Comparison of ENCODE assay signal across 9 cellular contexts in the genomic region with DNA sequence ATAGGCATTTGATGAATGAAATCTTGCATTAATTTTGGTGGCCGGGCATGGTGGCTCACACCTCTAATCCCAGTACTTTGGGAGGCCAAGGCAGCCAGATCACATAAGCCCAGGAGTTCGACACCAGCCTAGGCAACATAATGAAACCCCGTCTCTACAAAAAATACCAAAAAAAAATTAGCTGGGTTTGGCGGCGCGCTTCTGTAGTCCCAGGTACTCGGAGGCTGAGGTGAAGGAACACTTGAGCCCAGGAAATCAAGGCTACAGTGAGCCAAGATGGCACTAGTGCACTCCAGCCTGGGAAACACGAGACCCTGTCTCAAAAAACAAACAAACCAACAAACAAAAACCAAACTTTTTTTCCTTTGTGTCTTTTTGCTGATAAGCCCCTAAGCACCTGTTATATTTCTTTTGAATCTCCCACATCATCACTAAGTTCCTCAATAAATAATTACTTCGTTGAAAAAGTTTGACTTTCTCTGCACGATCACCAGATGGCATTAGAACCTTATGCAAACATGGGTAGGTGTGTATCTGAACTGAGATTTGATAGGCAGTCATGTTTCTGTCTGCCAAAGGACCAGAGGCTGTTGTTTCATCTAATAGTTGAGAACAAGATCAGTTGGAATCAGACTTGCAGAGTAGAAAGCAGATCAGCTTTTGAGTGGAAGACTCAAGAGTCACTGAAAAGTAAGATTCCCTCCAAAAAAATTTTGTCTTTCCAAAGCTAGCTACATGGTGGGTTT. TPM values are rescaled to one million over a fixed set of nuclear protein-coding genes. Genes with fewer than 3 reads are reported as not detected.
DNase-seq lines count a peak whose midpoint lies in the region; ATAC-seq and TF ChIP-seq lines count a peak whose summit lies in the region.
"Had no signal": no experiment of that assay in that cellular context is flagged by ENCODE, and none has a peak within 500 bp of the region (broad histone marks: within the 10 kb centered on the region; RNA-seq: fewer than 3 reads in every experiment).

No MANE protein-coding gene starts in this region.

- POLR2A ChIA-PET in CD8-positive, alpha-beta T cell (lab: Charles Lee) = interaction anchor here (1.2 to 1.9 kb wide), 3 partner anchors 9 to 53 kb away, joined by 3 to 6 read pairs (median 5); partner anchors contain the start of gene PAIP2
- POLR2A ChIA-PET in T-cell (lab: Charles Lee) = interaction anchor here in 1 of 2 donors (0.6 to 1.3 kb wide), 2 partner anchors 64 to 734 kb away, joined by 3 to 4 read pairs; no protein-coding TSS in a partner anchor

- CTCF ChIA-PET in CD8-positive, alpha-beta T cell (lab: Charles Lee) = interaction anchor here (0.7 to 1.8 kb wide), 6 partner anchors 11 to 135 kb away, joined by 3 to 7 read pairs (median 3); no protein-coding TSS in a partner anchor
- CTCF ChIA-PET in T-cell (lab: Charles Lee) = interaction anchor here (0.6 to 1.3 kb wide), 3 partner anchors 10 to 81 kb away, joined by 3 read pairs; no protein-coding TSS in a partner anchor

- H3K36me3 ChIP-seq in CD8-positive, alpha-beta T cell (ENCODE audit: insufficient read depth, low read length) = peaks cover 7% of the 10 kb centered on the region
- no peaks in the 10 kb centered on the region for H3K36me3 ChIP-seq in hepatocyte (replicated peaks; ENCODE audit: insufficient read depth, low read depth)

- H3K9me3 ChIP-seq in CD8-positive, alpha-beta T cell (ENCODE audit: low read length) = no peaks in the 10 kb centered on the region
- H3K9me3 ChIP-seq in hepatocyte (ENCODE audit: low read depth) = no peaks in the 10 kb centered on the region

- no peaks in the 10 kb centered on the region for H3K27me3 Mint-ChIP-seq in CD8-positive, alpha-beta T cell (ENCODE audit: low read depth)
- H3K27me3 Mint-ChIP-seq in T-cell = no peaks in the 10 kb centered on the region
- H3K27me3 Mint-ChIP-seq in progenitor cell of endocrine pancreas = peaks cover 5% of the 10 kb centered on the region

- H3K27me3 ChIP-seq in CD8-positive, alpha-beta T cell (ENCODE audit: insufficient read depth, low read length) = no peaks in the 10 kb centered on the region
- no peaks in the 10 kb centered on the region for H3K27me3 ChIP-seq in hepatocyte

- peak; percentile 20 for TF ChIP-seq POLR2A in GM18951 (IDR thresholded peaks at IDR 0.05; ENCODE audit: extremely low read depth, insufficient read depth, insufficient read length)

- in situ Hi-C loops in GM18951 (cut with MboI; ENCODE audit: low sequenced_read_pairs, unreplicated experiment) (no loop called here), KBM-7 (cut with MboI; ENCODE audit: low pct_unique_long_range_greater_than_20kb, low sequenced_read_pairs) (no loop called here)

- 75% methylated on average over 10 of the region's 10 CpGs for WGBS in hepatocyte (ENCODE audit: low lambda C conversion rate, missing lambda C conversion rate)

- H3K4me2 ChIP-seq in hepatocyte = no peak overlapping the region

- no peak for DNase-seq in CD8-positive, alpha-beta T cell
- DNase-seq in T-cell (no peak), hepatocyte (ENCODE audit: low spot score) (no peak), progenitor cell of endocrine pancreas (ENCODE audit: low spot score, unreplicated experiment) (no peak), cerebellum (ENCODE audit: low spot score) (no peak), KBM-7 (no peak)
- DNase-seq: immature natural killer cell had no signal

- H3K4me1 Mint-ChIP-seq in CD8-positive, alpha-beta T cell (ENCODE audit: low read depth) = peaks cover 2% of the 10 kb centered on the region
- peaks cover 0 to 6% (median 2%) of the 10 kb centered on the region in 3 donors for H3K4me1 Mint-ChIP-seq in T-cell
- H3K4me1 Mint-ChIP-seq in progenitor cell of endocrine pancreas (ENCODE audit: low read depth) = peaks cover 3% of the 10 kb centered on the region

- no peaks in the 10 kb centered on the region for H3K9me3 Mint-ChIP-seq in CD8-positive, alpha-beta T cell
- no peaks in the 10 kb centered on the region for H3K9me3 Mint-ChIP-seq in T-cell
- no peaks in the 10 kb centered on the region for H3K9me3 Mint-ChIP-seq in progenitor cell of endocrine pancreas (ENCODE audit: low read depth)
- H3K9me3 Mint-ChIP-seq: immature natural killer cell had no signal

- no peaks in the 10 kb centered on the region for H4K20me1 ChIP-seq in hepatocyte (ENCODE audit: insufficient read depth, poor library complexity, severe bottlenecking)

- H3K4me3 Mint-ChIP-seq in CD8-positive, alpha-beta T cell = no peak overlapping the region
- H3K4me3 Mint-ChIP-seq in T-cell (no peak overlapping the region), progenitor cell of endocrine pancreas (ENCODE audit: low read depth) (no peak overlapping the region)
- H3K4me3 Mint-ChIP-seq: immature natural killer cell had no signal

- no peaks in the 10 kb centered on the region for H3K79me2 ChIP-seq in hepatocyte

- H3K27ac ChIP-seq in CD8-positive, alpha-beta T cell (ENCODE audit: low read depth, low read length) = no peak overlapping the region
- no peak overlapping the region for H3K27ac ChIP-seq in hepatocyte

- H2AFZ ChIP-seq in hepatocyte = no peak overlapping the region

- TF ChIP-seq CTCF in CD8-positive, alpha-beta T cell (IDR thresholded peaks at IDR 0.05) = no peak
- TF ChIP-seq CTCF in hepatocyte (IDR thresholded peaks at IDR 0.05; ENCODE audit: poor library complexity) (peak; percentile 26), progenitor cell of endocrine pancreas (IDR thresholded peaks at IDR 0.05; ENCODE audit: unreplicated experiment) (no peak)

- H3K4me3 ChIP-seq in CD8-positive, alpha-beta T cell (ENCODE audit: low read depth, low read length) = no peak overlapping the region
- H3K4me3 ChIP-seq in hepatocyte = no peak overlapping the region

- no peaks in the 10 kb centered on the region for H3K9me2 ChIP-seq in hepatocyte (replicated peaks; ENCODE audit: insufficient read depth)

- no peak overlapping the region for H3K27ac Mint-ChIP-seq in CD8-positive, alpha-beta T cell
- H3K27ac Mint-ChIP-seq in T-cell = no peak overlapping the region
- H3K27ac Mint-ChIP-seq in progenitor cell of endocrine pancreas = no peak overlapping the region
- H3K27ac Mint-ChIP-seq: immature natural killer cell had no signal

- H3K4me1 ChIP-seq in CD8-positive, alpha-beta T cell (ENCODE audit: insufficient read depth, low read length) = peaks cover 3% of the 10 kb centered on the region
- no peaks in the 10 kb centered on the region for H3K4me1 ChIP-seq in hepatocyte (ENCODE audit: insufficient read depth)

- peaks cover 27% of the 10 kb centered on the region for H3K36me3 Mint-ChIP-seq in CD8-positive, alpha-beta T cell
- peaks cover 19% of the 10 kb centered on the region for H3K36me3 Mint-ChIP-seq in T-cell
- H3K36me3 Mint-ChIP-seq in progenitor cell of endocrine pancreas (ENCODE audit: insufficient read depth) = peaks cover 9% of the 10 kb centered on the region

- intact Hi-C loops in CD8-positive, alpha-beta T cell (cut with DNase I, micrococcal nuclease) = loop anchor here in 1 of 2 experiments (5.0 kb wide), 1 partner anchor 104 kb away; no protein-coding TSS in a partner anchor

- ATAC-seq in CD8-positive, alpha-beta T cell = peak; percentile 56
- ATAC-seq in T-cell (replicated peaks in 1 of 4) (peak in 3 of 4 experiments; percentile 51 to 65 (median 52)), GM19351 (IDR thresholded peaks at IDR 0.05; ENCODE audit: unreplicated experiment) (no peak)

RNA-seq across cellular contexts. Expression of gene MATR3, which starts 5.5 kb away (rescaled TPM):
- total RNA-seq in CD8-positive, alpha-beta T cell = 100 to 1,000 TPM; 420 to 430 TPM
- total RNA-seq in T-cell (100 to 1,000 TPM; 187 to 359 (median 200) TPM), hepatocyte (346 and 355 TPM in 2 replicates), progenitor cell of endocrine pancreas (324 and 336 TPM in 2 replicates), cerebellum (477 TPM)
- polyA plus RNA-seq in hepatocyte = 176 and 183 TPM in 2 replicates

RNA-seq across cellular contexts. Expression of gene PAIP2, which starts 53.6 kb away (rescaled TPM):
- 100 to 1,000 TPM; 173 to 179 TPM for total RNA-seq in CD8-positive, alpha-beta T cell
- 100 to 1,000 TPM in 4 of 5 donors, 10 to 100 TPM in 1; 96.5 to 119 (median 101) TPM for total RNA-seq in T-cell
- 62.1 and 65.3 TPM in 2 replicates for total RNA-seq in hepatocyte
- polyA plus RNA-seq in hepatocyte = 77.5 and 86.3 TPM in 2 replicates
- 92.3 and 97.4 TPM in 2 replicates for total RNA-seq in progenitor cell of endocrine pancreas
- total RNA-seq in cerebellum = 78.7 TPM
